In the genomic region with DNA sequence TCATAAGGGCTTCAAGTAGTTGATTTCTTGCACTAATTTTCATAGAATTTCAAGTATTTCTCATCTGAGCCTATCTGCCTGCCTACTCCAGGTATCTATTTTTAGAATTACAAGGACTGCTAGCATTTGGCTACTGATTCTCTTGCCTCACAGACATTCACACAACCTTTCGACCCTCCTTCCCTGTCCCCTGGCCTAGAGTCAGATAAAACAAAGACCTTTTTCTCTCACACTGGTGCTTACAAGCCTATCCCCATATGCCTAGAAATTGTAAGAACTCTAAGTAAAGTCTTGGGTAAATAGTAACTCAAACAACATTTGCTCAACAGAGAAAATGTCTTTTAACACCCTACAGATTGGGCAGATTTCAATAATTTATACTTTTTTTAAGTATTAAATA, we compare ENCODE assay signal across 16 cellular contexts.
"Had no signal": no experiment of that assay in that cellular context is flagged by ENCODE, and none has a peak within 500 bp of the region (broad histone marks: within the 10 kb centered on the region; RNA-seq: fewer than 3 reads in every experiment).

No MANE protein-coding gene starts in this region.

- H3K9me3 Mint-ChIP-seq: activated naive CD8-positive, alpha-beta T cell treated with anti-CD3 and anti-CD28 coated beads, Interleukin-2, amount 50 U/mL, for 24 hours; immature natural killer cell; nephron; T-helper 2 cell treated with Interferon-gamma antibody and Interleukin-4, amounts not matched to agents 5 μg/mL and 100 μg/mL, for 36 hours had no signal

- H3K4me3 Mint-ChIP-seq: activated naive CD8-positive, alpha-beta T cell treated with anti-CD3 and anti-CD28 coated beads, Interleukin-2, amount 50 U/mL, for 24 hours; immature natural killer cell; nephron; T-helper 2 cell treated with Interferon-gamma antibody and Interleukin-4, amounts not matched to agents 5 μg/mL and 100 μg/mL, for 36 hours had no signal

- H3K27ac Mint-ChIP-seq: activated naive CD8-positive, alpha-beta T cell treated with anti-CD3 and anti-CD28 coated beads, Interleukin-2, amount 50 U/mL, for 24 hours; immature natural killer cell; nephron; T-helper 2 cell treated with Interferon-gamma antibody and Interleukin-4, amounts not matched to agents 5 μg/mL and 100 μg/mL, for 36 hours had no signal

- H3K27ac ChIP-seq: skin epidermis, stomach, vagina had no signal

- H3K4me3 ChIP-seq: skin epidermis, stomach, thyroid gland, vagina had no signal

- H3K4me1 ChIP-seq: vagina had no signal

- H3K27me3 Mint-ChIP-seq: activated naive CD8-positive, alpha-beta T cell treated with anti-CD3 and anti-CD28 coated beads, Interleukin-2, amount 50 U/mL, for 24 hours had no signal

- H3K27me3 ChIP-seq: stomach, thyroid gland, vagina had no signal

- DNase-seq: activated CD4-positive, alpha-beta T cell treated with anti-CD3 and anti-CD28 coated beads, Interleukin-2, amount 50 U/mL, for 4 hours; activated naive CD8-positive, alpha-beta T cell treated with anti-CD3 and anti-CD28 coated beads, Interleukin-2, amount 50 U/mL, for 24 hours; central memory CD4-positive, alpha-beta T cell; dermis blood vessel endothelial cell; erythroblast; immature natural killer cell; left colon; mesendoderm; stimulated activated CD4-positive, alpha-beta T cell treated with anti-CD3 and anti-CD28 coated beads, Interleukin-4, amount 100 ng/mL, for 4 hours; stomach; thyroid gland had no signal

- ATAC-seq: activated CD4-positive, CD25-positive, alpha-beta regulatory T cell treated with anti-CD3 and anti-CD28 coated beads, Interleukin-2, amount 50 U/mL, for 24 hours; activated naive CD8-positive, alpha-beta T cell treated with anti-CD3 and anti-CD28 coated beads, Interleukin-2, amount 50 U/mL, for 24 hours had no signal

- H3K9me3 ChIP-seq: stomach, thyroid gland, vagina had no signal
